ENCODE assay signal across 33 cellular contexts in the genomic region with DNA sequence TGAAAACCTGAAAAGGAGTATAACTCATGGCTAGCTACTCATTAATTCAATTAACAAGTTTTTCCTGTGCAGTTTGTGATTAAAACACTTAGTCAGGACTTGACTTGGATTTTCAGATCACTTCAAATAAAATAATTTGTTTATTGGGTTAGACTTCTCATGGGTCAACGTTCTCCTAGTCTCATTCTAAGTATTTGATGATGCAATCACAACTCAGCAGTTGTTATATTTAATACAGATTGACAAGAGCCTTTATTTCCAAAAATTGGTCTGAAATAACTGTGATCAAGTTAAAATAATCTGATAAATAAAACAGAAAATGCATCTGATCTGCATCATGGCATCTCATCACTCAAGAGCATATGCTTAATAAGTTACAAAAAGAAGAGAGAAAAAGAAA.
"Had no signal": no experiment of that assay in that cellular context is flagged by ENCODE, and none has a peak within 500 bp of the region (broad histone marks: within the 10 kb centered on the region; RNA-seq: fewer than 3 reads in every experiment).

No MANE protein-coding gene starts in this region.

- H3K36me3 ChIP-seq: MG63 had no signal

- DNase-seq: Karpas-422, MG63, MM.1S, NCI-H1048, NCI-H1092, NCI-H1092 treated with DMSO at 0.1 percent for 48 hours, NCI-H1105, NCI-H1105 treated with DMSO at 0.1 percent for 48 hours, NCI-H1417, NCI-H1417 treated with DMSO at 0.1 percent for 48 hours, NCI-H1436, NCI-H1436 treated with DMSO at 0.1 percent for 48 hours, NCI-H146, NCI-H1694, NCI-H1694 treated with DMSO at 0.1 percent for 48 hours, NCI-H187, NCI-H187 treated with DMSO at 0.1 percent for 48 hours, NCI-H1930, NCI-H2029, NCI-H2029 treated with DMSO at 0.1 percent for 48 hours, NCI-H2081, NCI-H2081 treated with DMSO at 0.1 percent for 48 hours, NCI-H2107, NCI-H2171, NCI-H2171 treated with DMSO at 0.1 percent for 48 hours, NCI-H2227 treated with DMSO at 0.1 percent for 48 hours, NCI-H226, NCI-H345, NCI-H446, NCI-H446 treated with DMSO at 0.1 percent for 48 hours, NCI-H510A, NCI-H510A treated with DMSO at 0.1 percent for 48 hours, NCI-H524 had no signal

- H3K9me3 ChIP-seq: MG63 had no signal

- H3K27me3 ChIP-seq: MG63 had no signal

- H3K4me3 ChIP-seq: MG63 had no signal
